9 cellular contexts compared by ENCODE assay signal in genomic region chr6:50819906-50820589, GRCh38. TPM values are rescaled to one million over a fixed set of nuclear protein-coding genes. Genes with fewer than 3 reads are reported as not detected.
DNase-seq lines count a peak whose midpoint lies in the region; ATAC-seq and TF ChIP-seq lines count a peak whose summit lies in the region.
"Had no signal": no experiment of that assay in that cellular context is flagged by ENCODE, and none has a peak within 500 bp of the region (broad histone marks: within the 10 kb centered on the region; RNA-seq: fewer than 3 reads in every experiment).

No MANE protein-coding gene starts in this region.

- H3K36me3 ChIP-seq in ES-I3 (ENCODE audit: insufficient read depth, low read length) = no peaks in the 10 kb centered on the region

- H3K9me3 Mint-ChIP-seq in progenitor cell of endocrine pancreas (ENCODE audit: low read depth) = no peaks in the 10 kb centered on the region
- H3K9me3 Mint-ChIP-seq in activated T-helper 17 cell treated with anti-CD3 and anti-CD28 coated beads, Interleukin-2, amount 50 U/mL, for 72 hours = no peaks in the 10 kb centered on the region

- H3K27ac Mint-ChIP-seq in progenitor cell of endocrine pancreas = peak overlapping the region; percentile 69
- H3K27ac Mint-ChIP-seq in activated T-helper 17 cell treated with anti-CD3 and anti-CD28 coated beads, Interleukin-2, amount 50 U/mL, for 72 hours = no peak overlapping the region

- H3K9ac ChIP-seq in ES-I3 (ENCODE audit: low read depth, low read length) = peak overlapping the region; percentile 48; the same call in 1 of the 2 replicates

- no peaks in the 10 kb centered on the region for H3K36me3 Mint-ChIP-seq in progenitor cell of endocrine pancreas (ENCODE audit: insufficient read depth)
- no peaks in the 10 kb centered on the region for H3K36me3 Mint-ChIP-seq in activated T-helper 17 cell treated with anti-CD3 and anti-CD28 coated beads, Interleukin-2, amount 50 U/mL, for 72 hours (ENCODE audit: low read depth)

- ATAC-seq in activated T-helper 17 cell treated with anti-CD3 and anti-CD28 coated beads, Interleukin-2, amount 50 U/mL, for 72 hours (replicated peaks) = no peak

- peaks cover 28% of the 10 kb centered on the region for H3K4me1 ChIP-seq in ES-I3 (ENCODE audit: insufficient read depth, low read length)

- peak overlapping the region; percentile 63 for H3K4me3 Mint-ChIP-seq in progenitor cell of endocrine pancreas (ENCODE audit: low read depth)
- H3K4me3 Mint-ChIP-seq in activated T-helper 17 cell treated with anti-CD3 and anti-CD28 coated beads, Interleukin-2, amount 50 U/mL, for 72 hours = no peak overlapping the region

- H3K27me3 Mint-ChIP-seq in progenitor cell of endocrine pancreas = peaks cover 95% of the 10 kb centered on the region
- H3K27me3 Mint-ChIP-seq in activated T-helper 17 cell treated with anti-CD3 and anti-CD28 coated beads, Interleukin-2, amount 50 U/mL, for 72 hours = peaks cover 73% of the 10 kb centered on the region

- H3K4me1 Mint-ChIP-seq in progenitor cell of endocrine pancreas (ENCODE audit: low read depth) = peaks cover 21% of the 10 kb centered on the region
- no peaks in the 10 kb centered on the region for H3K4me1 Mint-ChIP-seq in activated T-helper 17 cell treated with anti-CD3 and anti-CD28 coated beads, Interleukin-2, amount 50 U/mL, for 72 hours

- no peak for TF ChIP-seq CTCF in progenitor cell of endocrine pancreas (IDR thresholded peaks at IDR 0.05; ENCODE audit: unreplicated experiment)

- DNase-seq in HuH-7.5 (ENCODE audit: low spot score) = peak; percentile 22
- DNase-seq in fibroblast of gingiva (ENCODE audit: low read depth) = peak; percentile 54
- no peak for DNase-seq in progenitor cell of endocrine pancreas (ENCODE audit: low spot score, unreplicated experiment)
- DNase-seq in medulla oblongata (ENCODE audit: extremely low spot score) = no peak
- no peak for DNase-seq in iPS-NIHi7 (ENCODE audit: extremely low spot score)
- DNase-seq in germinal center (ENCODE audit: low spot score) = no peak

- no peaks in the 10 kb centered on the region for H3K9me3 ChIP-seq in ES-I3 (ENCODE audit: control insufficient read depth, insufficient read depth, low read length)

RNA-seq across cellular contexts. Expression of gene TFAP2B, which starts 1.4 kb away (rescaled TPM):
- 0.74 and 1.8 TPM in 2 replicates for total RNA-seq in progenitor cell of endocrine pancreas
- total RNA-seq in activated T-helper 17 cell treated with anti-CD3 and anti-CD28 coated beads, Interleukin-2, amount 50 U/mL, for 72 hours = not detected
- total RNA-seq: RPMI7951 had no signal

Comparison
In these comparisons a context has a peak if more than half of its experiments do, and no peak if none do; other contexts are left out.
1. DNase-seq: peak in HuH-7.5 (single experiment) and fibroblast of gingiva (single experiment); none in progenitor cell of endocrine pancreas (single experiment), medulla oblongata (single experiment), iPS-NIHi7 (single experiment) and germinal center (single experiment).